ENCODE assay signal across 8 cellular contexts in genomic region chr1:64956733-64957441, GRCh38. TPM values are rescaled to one million over a fixed set of nuclear protein-coding genes. Genes with fewer than 3 reads are reported as not detected.
DNase-seq lines count a peak whose midpoint lies in the region; ATAC-seq and TF ChIP-seq lines count a peak whose summit lies in the region.

No MANE protein-coding gene starts in this region.

- no peak overlapping the region for H2AFZ ChIP-seq in PC-3 (ENCODE audit: low read length)

- H3K36me3 ChIP-seq in PC-3 (ENCODE audit: low read depth, low read length) = no peaks in the 10 kb centered on the region

- H3K9me2 ChIP-seq in PC-3 (replicated peaks; ENCODE audit: low read length) = no peaks in the 10 kb centered on the region

- no peaks in the 10 kb centered on the region for H3K27me3 Mint-ChIP-seq in CD4-positive, alpha-beta T cell
- no peaks in the 10 kb centered on the region for H3K27me3 Mint-ChIP-seq in activated CD8-positive, alpha-beta T cell treated with anti-CD3 and anti-CD28 coated beads, Interleukin-2, amount 10 ng/mL, durations not matched to agents 7 days and 5 days (ENCODE audit: low read depth)

- H3K27ac ChIP-seq in CD4-positive, alpha-beta T cell (ENCODE audit: low read depth, low read length) = peak overlapping the region; percentile 1
- no peak overlapping the region for H3K27ac ChIP-seq in PC-3 (ENCODE audit: low read length)

- no peak for TF ChIP-seq CTCF in CD4-positive, alpha-beta T cell (IDR thresholded peaks at IDR 0.05)
- TF ChIP-seq CTCF in PC-3 (conservative IDR thresholded peaks at IDR 0.05; ENCODE audit: low read depth, low read length) = no peak

- POLR2A ChIA-PET in CD4-positive, alpha-beta T cell (lab: Charles Lee) = interaction anchor here (1.3 to 1.6 kb wide), 3 partner anchors 9 to 10 kb away, joined by 5 to 6 read pairs (median 5); partner anchors contain the start of gene JAK1
- POLR2A ChIA-PET in activated CD8-positive, alpha-beta T cell treated with anti-CD3 and anti-CD28 coated beads, Interleukin-2, amount 10 ng/mL, durations not matched to agents 7 days and 5 days (lab: Charles Lee) = interaction anchor here (1.2 kb wide), 1 partner anchor 9 kb away, joined by 3 read pairs; no protein-coding TSS in a partner anchor
- POLR2A ChIA-PET in PC-3 (lab: Charles Lee; ENCODE audit: unreplicated experiment) = no interaction called here

- no peak overlapping the region for H3K27ac Mint-ChIP-seq in CD4-positive, alpha-beta T cell
- H3K27ac Mint-ChIP-seq in activated CD8-positive, alpha-beta T cell treated with anti-CD3 and anti-CD28 coated beads, Interleukin-2, amount 10 ng/mL, durations not matched to agents 7 days and 5 days = no peak overlapping the region

- 0 out of 2 replicates have a peak, but pooled peaks cover 6% of the 10 kb centered on the region for H4K20me1 ChIP-seq in PC-3 (ENCODE audit: low read length)

- no peak overlapping the region for H3K9ac ChIP-seq in PC-3 (ENCODE audit: low read length)

- H3F3A ChIP-seq in PC-3 (ENCODE audit: low read length, unreplicated experiment) = no peaks in the 10 kb centered on the region

- H3K9me3 Mint-ChIP-seq in CD4-positive, alpha-beta T cell = no peaks in the 10 kb centered on the region
- no peaks in the 10 kb centered on the region for H3K9me3 Mint-ChIP-seq in activated CD8-positive, alpha-beta T cell treated with anti-CD3 and anti-CD28 coated beads, Interleukin-2, amount 10 ng/mL, durations not matched to agents 7 days and 5 days (ENCODE audit: insufficient read depth)

- H3K27me3 ChIP-seq in CD4-positive, alpha-beta T cell (ENCODE audit: control insufficient read depth, insufficient read depth, low read length) = no peaks in the 10 kb centered on the region
- H3K27me3 ChIP-seq in PC-3 (ENCODE audit: low read length) = no peaks in the 10 kb centered on the region

- H3K9me3 ChIP-seq in CD4-positive, alpha-beta T cell (ENCODE audit: control insufficient read depth, low read length) = no peaks in the 10 kb centered on the region
- no peaks in the 10 kb centered on the region for H3K9me3 ChIP-seq in PC-3 (ENCODE audit: low read length)

- H3K36me3 Mint-ChIP-seq in CD4-positive, alpha-beta T cell (ENCODE audit: low read depth) = no peaks in the 10 kb centered on the region
- H3K36me3 Mint-ChIP-seq in activated CD8-positive, alpha-beta T cell treated with anti-CD3 and anti-CD28 coated beads, Interleukin-2, amount 10 ng/mL, durations not matched to agents 7 days and 5 days (ENCODE audit: low read depth) = peaks cover 14% of the 10 kb centered on the region

- H3K4me1 ChIP-seq in PC-3 (ENCODE audit: insufficient read depth, low read length) = peaks cover 13% of the 10 kb centered on the region

- no peak overlapping the region for H3K4me2 ChIP-seq in PC-3 (ENCODE audit: low read length)

- H3K4me1 Mint-ChIP-seq in CD4-positive, alpha-beta T cell (ENCODE audit: low read depth) = peaks cover 58% of the 10 kb centered on the region
- H3K4me1 Mint-ChIP-seq in activated CD8-positive, alpha-beta T cell treated with anti-CD3 and anti-CD28 coated beads, Interleukin-2, amount 10 ng/mL, durations not matched to agents 7 days and 5 days (ENCODE audit: low read depth) = peaks cover 46% of the 10 kb centered on the region

- no peak overlapping the region for H3K4me3 Mint-ChIP-seq in CD4-positive, alpha-beta T cell
- H3K4me3 Mint-ChIP-seq in activated CD8-positive, alpha-beta T cell treated with anti-CD3 and anti-CD28 coated beads, Interleukin-2, amount 10 ng/mL, durations not matched to agents 7 days and 5 days = no peak overlapping the region

- intact Hi-C loops in CD4-positive, alpha-beta T cell (cut with DNase I, micrococcal nuclease) = loop anchor here in 1 of 2 experiments (1.0 kb wide), 1 partner anchor 9 kb away; no protein-coding TSS in a partner anchor
- intact Hi-C loops in sciatic nerve (cut with DNase I) = no loop called here
- intact Hi-C loops in PC-3 (cut with micrococcal nuclease) = no loop called here

- CTCF ChIA-PET in CD4-positive, alpha-beta T cell (lab: Charles Lee) = no interaction called here
- CTCF ChIA-PET in activated CD8-positive, alpha-beta T cell treated with anti-CD3 and anti-CD28 coated beads, Interleukin-2, amount 10 ng/mL, durations not matched to agents 7 days and 5 days (lab: Charles Lee) = no interaction called here
- CTCF ChIA-PET in PC-3 (lab: Charles Lee) = no interaction called here

- BruUV-seq in PC-3 (replicated peaks; lab: Mats Ljungman, UMichigan) = no TSS peak

- ATAC-seq in CD4-positive, alpha-beta T cell (ENCODE audit: poor library complexity) = peak; percentile 31
- ATAC-seq in GM19372 (IDR thresholded peaks at IDR 0.05; ENCODE audit: low read depth, unreplicated experiment) (peak; percentile 78), HG03175 (IDR thresholded peaks at IDR 0.05; ENCODE audit: unreplicated experiment) (peak; percentile 83), sciatic nerve (peak; percentile 67), PC-3 (no peak)
- peak; percentile 73 for ATAC-seq in activated CD8-positive, alpha-beta T cell treated with anti-CD3 and anti-CD28 coated beads, Interleukin-2, amount 10 ng/mL, durations not matched to agents 7 days and 5 days

- DNase-seq in CD4-positive, alpha-beta T cell = no peak
- DNase-seq in activated CD8-positive, alpha-beta T cell treated with anti-CD3 and anti-CD28 coated beads, Interleukin-2, amount 10 ng/mL, durations not matched to agents 7 days and 5 days = peak; percentile 49
- DNase-seq in sciatic nerve (ENCODE audit: low spot score) (no peak), HuH-7 (ENCODE audit: low spot score) (no peak), NCI-H82 treated with DMSO at 0.1 percent for 48 hours (lab: John Stamatoyannopoulos, UW; ENCODE audit: unreplicated experiment) (no peak), PC-3 (no peak)

- H3K79me2 ChIP-seq in PC-3 (ENCODE audit: low read length) = peaks cover 85% of the 10 kb centered on the region

- no peak overlapping the region for H3K4me3 ChIP-seq in PC-3 (ENCODE audit: low read length)

RNA-seq across cellular contexts. Expression of gene JAK1, which starts 9.5 kb away (rescaled TPM):
- total RNA-seq in CD4-positive, alpha-beta T cell = 100 to 1,000 TPM; 240 to 252 TPM
- 100 to 1,000 TPM; 156 to 159 TPM for total RNA-seq in activated CD8-positive, alpha-beta T cell treated with anti-CD3 and anti-CD28 coated beads, Interleukin-2, amount 10 ng/mL, durations not matched to agents 7 days and 5 days
- total RNA-seq in sciatic nerve = 90.3 TPM
- 44.1 and 52.2 TPM in 2 replicates for total RNA-seq in PC-3 (2014; rRNA removed)
